ENCODE assay signal across 19 cellular contexts in genomic region chr13:112450118-112450517, GRCh38.
"Had no signal": no experiment of that assay in that cellular context is flagged by ENCODE, and none has a peak within 500 bp of the region (broad histone marks: within the 10 kb centered on the region; RNA-seq: fewer than 3 reads in every experiment).

No MANE protein-coding gene starts in this region.

- ATAC-seq: heart right ventricle; left cardiac atrium; left lung; natural killer cell; sciatic nerve; stimulated activated naive B cell treated with anti-CD40 and anti-IgM and Interleukin-4, amounts not matched to agents 10 μg/mL and 1 μg/mL and 100 μg/mL, for 72 hours had no signal

- DNase-seq: effector CD8-positive, alpha-beta T cell; foreskin melanocyte; glutamatergic neuron; heart right ventricle; hippocampal formation; left cardiac atrium; stimulated activated CD4-positive, alpha-beta T cell treated with anti-CD3 and anti-CD28 coated beads, Interleukin-4, amount 100 ng/mL, for 4 hours; stimulated activated naive B cell treated with anti-CD40 and anti-IgM and Interleukin-4, amounts not matched to agents 10 μg/mL and 1 μg/mL and 100 μg/mL, for 72 hours had no signal

- H3K27ac ChIP-seq: esophagus muscularis mucosa, heart right ventricle, left lung, neutrophil, parathyroid adenoma, prostate gland, right atrium auricular region, thoracic aorta, tibial nerve, upper lobe of left lung had no signal

- H3K36me3 ChIP-seq: esophagus muscularis mucosa, heart right ventricle, left lung, neutrophil, prostate gland, right atrium auricular region, thoracic aorta, tibial nerve, upper lobe of left lung had no signal

- H3K27me3 ChIP-seq: right atrium auricular region had no signal

- H3K4me3 ChIP-seq: esophagus muscularis mucosa, heart right ventricle, left lung, prostate gland, right atrium auricular region, thoracic aorta, tibial nerve, upper lobe of left lung had no signal

- H3K4me1 ChIP-seq: esophagus muscularis mucosa, heart right ventricle, left lung, parathyroid adenoma, prostate gland, right atrium auricular region, tibial nerve, upper lobe of left lung had no signal

- H3K9me3 ChIP-seq: esophagus muscularis mucosa, heart right ventricle, left lung, neutrophil, prostate gland, right atrium auricular region, thoracic aorta, tibial nerve, upper lobe of left lung had no signal
